8 cellular contexts compared by ENCODE assay signal in genomic region chr11:30585892-30586250, GRCh38. TPM values are rescaled to one million over a fixed set of nuclear protein-coding genes. Genes with fewer than 3 reads are reported as not detected.
DNase-seq lines count a peak whose midpoint lies in the region; ATAC-seq and TF ChIP-seq lines count a peak whose summit lies in the region.

No MANE protein-coding gene starts in this region.

- intact Hi-C loops in lower lobe of right lung (cut with DNase I) (no loop called here), thyroid gland (cut with DNase I) (no loop called here)

- DNase-seq in AG10803 (ENCODE audit: low read depth) (no peak), cerebellum (ENCODE audit: low spot score) (peak; percentile 36), lower lobe of right lung (peak; percentile 32), thyroid gland (peak; percentile 61 to 62), foreskin melanocyte (no peak)
- DNase-seq in effector CD8-positive, alpha-beta T cell (lab: John Stamatoyannopoulos, UW), result no peak

- H3K27me3 ChIP-seq in lower lobe of right lung (ENCODE audit: low read depth) (peaks cover 55% of the 10 kb centered on the region), thyroid gland (no peaks in the 10 kb centered on the region)

- TF ChIP-seq CTCF in AG10803 (conservative IDR thresholded peaks at IDR 0.05; ENCODE audit: low read length), result no peak
- no peak for TF ChIP-seq CTCF in lower lobe of right lung (IDR thresholded peaks at IDR 0.05)
- TF ChIP-seq CTCF in thyroid gland (IDR thresholded peaks at IDR 0.05), result no peak

- H3K4me1 ChIP-seq in lower lobe of right lung (peaks cover 18% of the 10 kb centered on the region), thyroid gland (peaks cover 12 to 36% of the 10 kb centered on the region in 2 donors)

- TF ChIP-seq POLR2A in thyroid gland (IDR thresholded peaks at IDR 0.05), result no peak

- WGBS in thyroid gland, 2 donors, result 0 to 3% methylated on average over 14 to 28 of the region's 42 CpGs

- peak overlapping the region; percentile 48 for H3K4me3 ChIP-seq in AG10803 (ENCODE audit: low read length)
- H3K4me3 ChIP-seq in lower lobe of right lung, result peak overlapping the region; percentile 61
- peak overlapping the region; percentile 79 to 81 (median 81) for H3K4me3 ChIP-seq in thyroid gland (replicated peaks in 1 of 3)

- H3K36me3 ChIP-seq in lower lobe of right lung, result no peaks in the 10 kb centered on the region
- no peaks in the 10 kb centered on the region for H3K36me3 ChIP-seq in thyroid gland

- peak; percentile 11 for ATAC-seq in GM19025 (IDR thresholded peaks at IDR 0.05; ENCODE audit: low read depth, unreplicated experiment)
- peak; percentile 15 for ATAC-seq in HG03442 (IDR thresholded peaks at IDR 0.05; ENCODE audit: unreplicated experiment)
- ATAC-seq in lower lobe of right lung, result peak; percentile 42 to 43

- H3K27ac ChIP-seq in lower lobe of right lung (peak overlapping the region; percentile 36), thyroid gland (peak overlapping the region; percentile 97 to 99 (median 98))

- H3K9me3 ChIP-seq in lower lobe of right lung (no peaks in the 10 kb centered on the region), thyroid gland (no peaks in the 10 kb centered on the region)

RNA-seq across cellular contexts. Expression of gene MPPED2, which starts 0.3 kb away (rescaled TPM):
- total RNA-seq in cerebellum, result 50.4 TPM
- 1.5 TPM for total RNA-seq in lower lobe of right lung
- total RNA-seq in thyroid gland, result 100 to 1,000 TPM in 1 of 4 donors, 10 to 100 TPM in 3; 35.5 to 103 (median 75.0) TPM

Comparison
In these comparisons a context has a peak if more than half of its experiments do, and no peak if none do; other contexts are left out.
1. DNase-seq: peak in cerebellum (single experiment), lower lobe of right lung (single experiment) and thyroid gland (2 of 2); none in AG10803 (single experiment), foreskin melanocyte (single experiment) and effector CD8-positive, alpha-beta T cell (single experiment).
2. RNA of gene MPPED2, which starts 0.3 kb away (total RNA-seq): 35.5 to 103 TPM in thyroid gland and 50.4 TPM in cerebellum (single experiment); 1.5 TPM in lower lobe of right lung (single experiment); every median in the first group is over 10 times any median in the second.
3. Peak in every context shown above with its lines, with median percentiles within 50 percentile points of each other: H3K4me3 ChIP-seq and ATAC-seq.